ENCODE assay signal across 1 cellular context in the genomic region with DNA sequence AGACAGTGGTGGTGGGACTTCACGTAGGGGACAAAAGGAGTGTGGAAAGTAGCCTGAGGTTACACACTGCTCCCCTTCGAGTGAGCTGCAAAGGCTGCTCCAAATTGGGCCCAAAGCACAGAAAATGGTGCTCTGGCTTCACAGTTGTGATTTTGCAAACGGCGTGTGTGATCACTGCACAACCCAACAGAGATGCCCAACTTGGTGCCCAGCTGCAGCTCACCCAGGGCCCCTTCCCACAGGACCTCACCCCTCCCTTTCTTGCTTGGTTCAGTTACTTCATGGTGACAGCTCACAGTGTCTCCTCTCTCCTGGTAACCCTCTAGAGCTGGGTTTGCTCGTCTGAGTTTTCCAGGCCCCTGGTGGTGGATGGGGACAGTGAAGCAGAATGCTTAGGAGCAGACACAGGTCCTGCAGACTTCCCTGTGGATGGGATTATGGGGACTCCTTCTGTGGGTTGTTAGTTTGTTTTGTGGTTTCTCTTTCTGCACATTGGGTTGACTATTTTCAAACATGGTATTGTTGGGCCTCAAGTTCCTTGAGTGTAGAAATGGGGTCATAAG.
TF ChIP-seq lines count a peak whose summit lies in the region.

No MANE protein-coding gene starts in this region.

TF ChIP-seq in HepG2, 621 proteins besides CTCF, POLR2A, EP300 and RAD21:
- TF ChIP-seq, protein P1, sequence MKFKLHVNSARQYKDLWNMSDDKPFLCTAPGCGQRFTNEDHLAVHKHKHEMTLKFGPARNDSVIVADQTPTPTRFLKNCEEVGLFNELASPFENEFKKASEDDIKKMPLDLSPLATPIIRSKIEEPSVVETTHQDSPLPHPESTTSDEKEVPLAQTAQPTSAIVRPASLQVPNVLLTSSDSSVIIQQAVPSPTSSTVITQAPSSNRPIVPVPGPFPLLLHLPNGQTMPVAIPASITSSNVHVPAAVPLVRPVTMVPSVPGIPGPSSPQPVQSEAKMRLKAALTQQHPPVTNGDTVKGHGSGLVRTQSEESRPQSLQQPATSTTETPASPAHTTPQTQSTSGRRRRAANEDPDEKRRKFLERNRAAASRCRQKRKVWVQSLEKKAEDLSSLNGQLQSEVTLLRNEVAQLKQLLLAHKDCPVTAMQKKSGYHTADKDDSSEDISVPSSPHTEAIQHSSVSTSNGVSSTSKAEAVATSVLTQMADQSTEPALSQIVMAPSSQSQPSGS (CRISPR knock-in tag; IDR thresholded peaks at IDR 0.05) = no peak
- TF ChIP-seq DMAP1 (CRISPR knock-in tag; IDR thresholded peaks at IDR 0.05) (no peak), NKX3-1 (CRISPR knock-in tag; IDR thresholded peaks at IDR 0.05) (no peak), KLF13 (CRISPR knock-in tag; IDR thresholded peaks at IDR 0.05) (no peak), ZNF510 (CRISPR knock-in tag; IDR thresholded peaks at IDR 0.05; ENCODE audit: low read depth) (no peak), FOXA3 (CRISPR knock-in tag; IDR thresholded peaks at IDR 0.05) (no peak), YEATS2 (CRISPR knock-in tag; IDR thresholded peaks at IDR 0.05; ENCODE audit: borderline replicate concordance) (no peak), ZNF768 (CRISPR knock-in tag; IDR thresholded peaks at IDR 0.05) (no peak), RORA (CRISPR knock-in tag; IDR thresholded peaks at IDR 0.05) (no peak), GPN1 (CRISPR knock-in tag; IDR thresholded peaks at IDR 0.05; ENCODE audit: borderline replicate concordance) (no peak)
- TF ChIP-seq, protein P2, sequence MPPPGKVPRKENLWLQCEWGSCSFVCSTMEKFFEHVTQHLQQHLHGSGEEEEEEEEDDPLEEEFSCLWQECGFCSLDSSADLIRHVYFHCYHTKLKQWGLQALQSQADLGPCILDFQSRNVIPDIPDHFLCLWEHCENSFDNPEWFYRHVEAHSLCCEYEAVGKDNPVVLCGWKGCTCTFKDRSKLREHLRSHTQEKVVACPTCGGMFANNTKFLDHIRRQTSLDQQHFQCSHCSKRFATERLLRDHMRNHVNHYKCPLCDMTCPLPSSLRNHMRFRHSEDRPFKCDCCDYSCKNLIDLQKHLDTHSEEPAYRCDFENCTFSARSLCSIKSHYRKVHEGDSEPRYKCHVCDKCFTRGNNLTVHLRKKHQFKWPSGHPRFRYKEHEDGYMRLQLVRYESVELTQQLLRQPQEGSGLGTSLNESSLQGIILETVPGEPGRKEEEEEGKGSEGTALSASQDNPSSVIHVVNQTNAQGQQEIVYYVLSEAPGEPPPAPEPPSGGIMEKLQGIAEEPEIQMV (CRISPR knock-in tag; IDR thresholded peaks at IDR 0.05; ENCODE audit: low read depth) = no peak
- TF ChIP-seq, protein P3, sequence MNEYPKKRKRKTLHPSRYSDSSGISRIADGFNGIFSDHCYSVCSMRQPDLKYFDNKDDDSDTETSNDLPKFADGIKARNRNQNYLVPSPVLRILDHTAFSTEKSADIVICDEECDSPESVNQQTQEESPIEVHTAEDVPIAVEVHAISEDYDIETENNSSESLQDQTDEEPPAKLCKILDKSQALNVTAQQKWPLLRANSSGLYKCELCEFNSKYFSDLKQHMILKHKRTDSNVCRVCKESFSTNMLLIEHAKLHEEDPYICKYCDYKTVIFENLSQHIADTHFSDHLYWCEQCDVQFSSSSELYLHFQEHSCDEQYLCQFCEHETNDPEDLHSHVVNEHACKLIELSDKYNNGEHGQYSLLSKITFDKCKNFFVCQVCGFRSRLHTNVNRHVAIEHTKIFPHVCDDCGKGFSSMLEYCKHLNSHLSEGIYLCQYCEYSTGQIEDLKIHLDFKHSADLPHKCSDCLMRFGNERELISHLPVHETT (CRISPR knock-in tag; conservative IDR thresholded peaks at IDR 0.05) = no peak
TF ChIP-seq in HepG2: peak in this region for 0.
